11 cellular contexts compared by ENCODE assay signal in genomic region chr10:113187066-113187777, GRCh38.
DNase-seq lines count a peak whose midpoint lies in the region; ATAC-seq, FAIRE-seq and TF ChIP-seq lines count a peak whose summit lies in the region.
"Had no signal": no experiment of that assay in that cellular context is flagged by ENCODE, and none has a peak within 500 bp of the region (broad histone marks: within the 10 kb centered on the region; RNA-seq: fewer than 3 reads in every experiment).

No MANE protein-coding gene starts in this region.

- H3K4me3 ChIP-seq in adrenal gland (no peak overlapping the region), cardiac muscle cell (no peak overlapping the region), pancreas (no peak overlapping the region), Peyer's patch (no peak overlapping the region)

- no peak for TF ChIP-seq POLR2A in adrenal gland (IDR thresholded peaks at IDR 0.05)
- no peak for TF ChIP-seq POLR2A in Peyer's patch (IDR thresholded peaks at IDR 0.05)

- no peak for FAIRE-seq in pancreas (lab: Jason Lieb, UNC)

- peak; percentile 82 to 90 (median 87) for ATAC-seq in pancreas

- H3K27ac ChIP-seq in adrenal gland (no peak overlapping the region), cardiac muscle cell (peak overlapping the region; percentile 69), pancreas (peak overlapping the region in 3 of 4 donors; percentile 37 to 55 (median 55)), Peyer's patch (no peak overlapping the region)

- in situ Hi-C loops in GM13976 (cut with MboI; ENCODE audit: low sequenced_read_pairs, unreplicated experiment): no loop called here

- TF ChIP-seq CTCF in GM13976 (IDR thresholded peaks at IDR 0.05; ENCODE audit: borderline replicate concordance, control extremely low read depth, extremely low read depth, insufficient read depth, missing control alignments) (no peak), adrenal gland (IDR thresholded peaks at IDR 0.05) (no peak), cardiac muscle cell (IDR thresholded peaks at IDR 0.05; ENCODE audit: low read depth, low read length) (no peak), pancreas (IDR thresholded peaks at IDR 0.05) (no peak), Peyer's patch (IDR thresholded peaks at IDR 0.05) (no peak)

- peaks cover 7 to 8% of the 10 kb centered on the region in 2 donors for H3K4me1 ChIP-seq in adrenal gland (replicated peaks in 1 of 2)
- H3K4me1 ChIP-seq in cardiac muscle cell (ENCODE audit: low read depth): peaks cover 13% of the 10 kb centered on the region
- H3K4me1 ChIP-seq in pancreas: peaks cover 0 to 6% (median 5%) of the 10 kb centered on the region in 3 donors
- no peaks in the 10 kb centered on the region for H3K4me1 ChIP-seq in Peyer's patch

- H3K9me3 ChIP-seq in adrenal gland (replicated peaks in 1 of 3) (no peaks in the 10 kb centered on the region), cardiac muscle cell (ENCODE audit: low read depth) (no peaks in the 10 kb centered on the region), pancreas (no peaks in the 10 kb centered on the region), Peyer's patch (no peaks in the 10 kb centered on the region)

- WGBS in adrenal gland, 4 donors: 20 to 32% (median 25%) methylated on average over 7 to 10 of the region's 10 CpGs
- 12 to 16% methylated on average over 10 of the region's 10 CpGs for WGBS in pancreas, 2 donors

- no peaks in the 10 kb centered on the region for H3K36me3 ChIP-seq in adrenal gland (replicated peaks in 1 of 2)
- no peaks in the 10 kb centered on the region for H3K36me3 ChIP-seq in cardiac muscle cell
- H3K36me3 ChIP-seq in pancreas: no peaks in the 10 kb centered on the region
- no peaks in the 10 kb centered on the region for H3K36me3 ChIP-seq in Peyer's patch

- DNase-seq in GM13976 (ENCODE audit: low spot score) (peak; percentile 2), adrenal gland (peak; percentile 53 to 78 (median 72)), cardiac muscle cell (ENCODE audit: low read depth in 1 of 2, low spot score in 1 of 2) (peak; percentile 68 to 86), pancreas (peak; percentile 40 to 91 (median 75)), Peyer's patch (no peak), NCI-H2029 treated with DMSO at 0.1 percent for 48 hours (lab: John Stamatoyannopoulos, UW) (no peak), RPMI8226 (no peak)
- DNase-seq in activated naive CD4-positive, alpha-beta T cell treated with Interleukin-2 at 50 U/mL for 16 hours: no peak
- DNase-seq: CD8-positive, alpha-beta memory T cell; KBM-7; NCI-H526 treated with DMSO at 0.1 percent for 48 hours had no signal

- H3K27me3 ChIP-seq in adrenal gland (no peaks in the 10 kb centered on the region), cardiac muscle cell (no peaks in the 10 kb centered on the region), pancreas (no peaks in the 10 kb centered on the region), Peyer's patch (no peaks in the 10 kb centered on the region)

- intact Hi-C loops in adrenal gland (cut with DNase I) (no loop called here), pancreas (cut with DNase I) (no loop called here)

Comparison
In these comparisons a context has a peak if more than half of its experiments do, and no peak if none do; other contexts are left out.
1. DNase-seq: peak in GM13976 (single experiment), adrenal gland (7 of 7), cardiac muscle cell (2 of 2) and pancreas (6 of 6); none in activated naive CD4-positive, alpha-beta T cell treated with Interleukin-2 at 50 U/mL for 16 hours (single experiment), Peyer's patch (0 of 3), NCI-H2029 treated with DMSO at 0.1 percent for 48 hours (single experiment) and RPMI8226 (single experiment).
2. H3K27ac ChIP-seq: peak in cardiac muscle cell (single experiment) and pancreas (3 of 4); none in adrenal gland (0 of 5) and Peyer's patch (0 of 4).